Comparison of ENCODE assay signal across 1 cellular context in genomic region chr4:8547108-8547911, GRCh38.
TF ChIP-seq lines count a peak whose summit lies in the region.

No MANE protein-coding gene starts in this region.

TF ChIP-seq in HepG2, 621 proteins besides CTCF, POLR2A, EP300 and RAD21:
- TF ChIP-seq KDM5B (CRISPR knock-in tag; IDR thresholded peaks at IDR 0.05; ENCODE audit: borderline replicate concordance) (no peak), ZSCAN30 (CRISPR knock-in tag; IDR thresholded peaks at IDR 0.05) (no peak), ZNF629 (CRISPR knock-in tag; conservative IDR thresholded peaks at IDR 0.05) (peak; percentile 48; the same call in 1 of the 2 replicates), ZNF33A (CRISPR knock-in tag; IDR thresholded peaks at IDR 0.05; ENCODE audit: borderline replicate concordance) (no peak), STAG1 (CRISPR knock-in tag; IDR thresholded peaks at IDR 0.05) (peak; percentile 49), SMARCE1 (IDR thresholded peaks at IDR 0.05; ENCODE audit: borderline replicate concordance) (no peak)
